In genomic region chr11:123260511-123261211, GRCh38 we compare ENCODE assay signal across 13 cellular contexts.
A peak's percentile ranks its signal among the peaks of the same experiment; 100 is the strongest.
DNase-seq lines count a peak whose midpoint lies in the region; ATAC-seq, FAIRE-seq and TF ChIP-seq lines count a peak whose summit lies in the region.
"Had no signal": no experiment of that assay in that cellular context is flagged by ENCODE, and none has a peak within 500 bp of the region (broad histone marks: within the 10 kb centered on the region; RNA-seq: fewer than 3 reads in every experiment).

No MANE protein-coding gene starts in this region.

- H3K4me3 ChIP-seq in ACC112 (ENCODE audit: low read depth, low read length) (no peak overlapping the region), Loucy (ENCODE audit: low read length, poor library complexity, severe bottlenecking) (no peak overlapping the region), adipocyte (ENCODE audit: low read length) (peak overlapping the region; percentile 77), mesendoderm (ENCODE audit: low read length) (no peak overlapping the region), esophagus squamous epithelium (no peak overlapping the region)
- H3K4me3 ChIP-seq: SJSA1 had no signal

- peaks cover 6% of the 10 kb centered on the region for H3K4me1 Mint-ChIP-seq in activated T-cell treated with anti-CD3 and anti-CD28 coated beads, Interleukin-2, amount 50 U/mL, for 4 hours (ENCODE audit: low read depth)

- no peak overlapping the region for H2BK5ac ChIP-seq in mesendoderm (ENCODE audit: low read length)

- TF ChIP-seq CTCF in Loucy (conservative IDR thresholded peaks at IDR 0.05; ENCODE audit: low read length) (no peak), esophagus squamous epithelium (IDR thresholded peaks at IDR 0.05) (no peak)

- no peak for TF ChIP-seq POLR2A in esophagus squamous epithelium (IDR thresholded peaks at IDR 0.05)

- FAIRE-seq in urothelium cell line (lab: Jason Lieb, UNC): no peak
- FAIRE-seq: H54 had no signal

- H3K27me3 ChIP-seq in ACC112 (ENCODE audit: insufficient read depth, low read length): no peaks in the 10 kb centered on the region
- H3K27me3 ChIP-seq in Loucy (ENCODE audit: insufficient read depth, low read length, poor library complexity, severe bottlenecking): no peaks in the 10 kb centered on the region
- no peaks in the 10 kb centered on the region for H3K27me3 ChIP-seq in adipocyte (replicated peaks; ENCODE audit: control insufficient read depth, insufficient read depth, low read length)
- H3K27me3 ChIP-seq in mesendoderm (ENCODE audit: insufficient read depth, low read length, poor library complexity): no peaks in the 10 kb centered on the region
- H3K27me3 ChIP-seq in esophagus squamous epithelium: peaks cover 0 to 49% (median 0%) of the 10 kb centered on the region in 4 donors
- H3K27me3 ChIP-seq: SJSA1 had no signal

- H3K79me2 ChIP-seq in ACC112 (ENCODE audit: control insufficient read depth, insufficient read depth, low read length, unreplicated experiment) (no peaks in the 10 kb centered on the region), Loucy (ENCODE audit: insufficient read depth, low read length) (no peaks in the 10 kb centered on the region), mesendoderm (ENCODE audit: control insufficient read depth, insufficient read depth, low read length) (no peaks in the 10 kb centered on the region)

- no peak overlapping the region for H2BK120ac ChIP-seq in mesendoderm (ENCODE audit: low read depth, low read length)

- H3K4ac ChIP-seq in mesendoderm (ENCODE audit: low read depth, low read length): no peak overlapping the region

- no peak overlapping the region for H2AK5ac ChIP-seq in mesendoderm (ENCODE audit: low read length)

- H3K18ac ChIP-seq in mesendoderm (ENCODE audit: low read length): no peak overlapping the region

- no peaks in the 10 kb centered on the region for H3K4me1 ChIP-seq in ACC112 (ENCODE audit: control insufficient read depth, insufficient read depth, low read length, unreplicated experiment)
- H3K4me1 ChIP-seq in Loucy (ENCODE audit: insufficient read depth, low read length, poor library complexity, severe bottlenecking): peaks cover 29% of the 10 kb centered on the region
- H3K4me1 ChIP-seq in adipocyte (ENCODE audit: control insufficient read depth, insufficient read depth, low read length): peaks cover 14% of the 10 kb centered on the region
- H3K4me1 ChIP-seq in mesendoderm (ENCODE audit: control insufficient read depth, low read depth, low read length): no peaks in the 10 kb centered on the region
- peaks cover 0 to 15% (median 0%) of the 10 kb centered on the region in 3 donors for H3K4me1 ChIP-seq in esophagus squamous epithelium
- H3K4me1 ChIP-seq: SJSA1 had no signal

- no peaks in the 10 kb centered on the region for H3K9me2 ChIP-seq in Loucy (replicated peaks; ENCODE audit: low read depth, low read length)

- peaks cover 5% of the 10 kb centered on the region for H3K9me3 Mint-ChIP-seq in activated T-cell treated with anti-CD3 and anti-CD28 coated beads, Interleukin-2, amount 50 U/mL, for 4 hours
- H3K9me3 Mint-ChIP-seq: mesothelial cell of epicardium; stimulated activated effector memory CD8-positive, alpha-beta T cell treated with anti-CD3 and anti-CD28 coated beads, Interleukin-12 subunit alpha, Interleukin-12 subunit beta, amount 100 ng/mL, for 72 hours had no signal

- H2BK15ac ChIP-seq in mesendoderm (replicated peaks; ENCODE audit: low read depth): no peak overlapping the region

- no peak overlapping the region for H4K5ac ChIP-seq in mesendoderm (ENCODE audit: low read length)

- H3K23ac ChIP-seq in mesendoderm (ENCODE audit: low read length): no peak overlapping the region

- H3K27me3 Mint-ChIP-seq in activated T-cell treated with anti-CD3 and anti-CD28 coated beads, Interleukin-2, amount 50 U/mL, for 4 hours (ENCODE audit: low read depth): peaks cover 25% of the 10 kb centered on the region

- H3K36me3 ChIP-seq in ACC112 (ENCODE audit: insufficient read depth, low read length): no peaks in the 10 kb centered on the region
- H3K36me3 ChIP-seq in Loucy (ENCODE audit: insufficient read depth, low read length): no peaks in the 10 kb centered on the region
- H3K36me3 ChIP-seq in adipocyte (ENCODE audit: control insufficient read depth, insufficient read depth, low read length, severe bottlenecking): no peaks in the 10 kb centered on the region
- no peaks in the 10 kb centered on the region for H3K36me3 ChIP-seq in mesendoderm (ENCODE audit: control insufficient read depth, insufficient read depth, low read length)
- no peaks in the 10 kb centered on the region for H3K36me3 ChIP-seq in esophagus squamous epithelium
- H3K36me3 ChIP-seq: SJSA1 had no signal

- no peaks in the 10 kb centered on the region for H3F3A ChIP-seq in Loucy (ENCODE audit: low read depth)

- no peak overlapping the region for H4K8ac ChIP-seq in mesendoderm (ENCODE audit: low read depth, low read length)

- intact Hi-C loops in esophagus squamous epithelium (cut with DNase I): no loop called here

- peak overlapping the region; percentile 87 for H3K56ac ChIP-seq in mesendoderm (ENCODE audit: low read length)

- no peaks in the 10 kb centered on the region for H4K20me1 ChIP-seq in Loucy (ENCODE audit: insufficient read depth, low read length, poor library complexity, severe bottlenecking)

- H3K4me2 ChIP-seq in Loucy (ENCODE audit: low read depth, low read length, poor library complexity, severe bottlenecking): no peak overlapping the region
- H3K4me2 ChIP-seq in mesendoderm (ENCODE audit: low read length): no peak overlapping the region

- H3K9me3 ChIP-seq in Loucy (ENCODE audit: insufficient read depth, low read depth, low read length) (peaks cover 7% of the 10 kb centered on the region; the same call in 1 of the 2 replicates), adipocyte (ENCODE audit: control insufficient read depth, low read length) (no peaks in the 10 kb centered on the region), esophagus squamous epithelium (peaks cover 0 to 5% (median 0%) of the 10 kb centered on the region in 3 donors)
- H3K9me3 ChIP-seq: SJSA1 had no signal

- H3K79me1 ChIP-seq in mesendoderm (ENCODE audit: low read length): no peaks in the 10 kb centered on the region

- no CpG with 5 or more reads among the region's 4 CpGs for WGBS in mesendoderm (ENCODE audit: extremely low coverage, insufficient coverage, low lambda C conversion rate)
- 53 to 66% methylated on average over 3 to 4 of the region's 4 CpGs for WGBS in esophagus squamous epithelium, 2 donors

- H3K27ac ChIP-seq in ACC112 (ENCODE audit: low read depth, low read length) (no peak overlapping the region), mesendoderm (ENCODE audit: low read depth, low read length) (no peak overlapping the region), esophagus squamous epithelium (no peak overlapping the region)
- H3K27ac ChIP-seq: SJSA1 had no signal

- H2AFZ ChIP-seq in ACC112 (ENCODE audit: low read length, unreplicated experiment) (peak overlapping the region; percentile 78), Loucy (ENCODE audit: low read length) (0 out of 2 replicates have a peak overlapping the region, but pooled peaks have one; percentile 38)

- no peak for ATAC-seq in HG03097 (IDR thresholded peaks at IDR 0.05; ENCODE audit: low FRiP score, unreplicated experiment)
- ATAC-seq in activated T-cell treated with anti-CD3 and anti-CD28 coated beads, Interleukin-2, amount 50 U/mL, for 4 hours: no peak

- DNase-seq in adipocyte (ENCODE audit: low read depth) (no peak), mesendoderm (peak; percentile 51), esophagus squamous epithelium (lab: John Stamatoyannopoulos, UW) (no peak), urothelium cell line (ENCODE audit: low spot score) (no peak)
- DNase-seq in activated T-cell treated with anti-CD3 and anti-CD28 coated beads, Interleukin-2, amount 50 U/mL, for 4 hours: no peak

- H3K36me3 Mint-ChIP-seq in activated T-cell treated with anti-CD3 and anti-CD28 coated beads, Interleukin-2, amount 50 U/mL, for 4 hours (ENCODE audit: insufficient read depth): no peaks in the 10 kb centered on the region
- H3K36me3 Mint-ChIP-seq: mesothelial cell of epicardium; stimulated activated effector memory CD8-positive, alpha-beta T cell treated with anti-CD3 and anti-CD28 coated beads, Interleukin-12 subunit alpha, Interleukin-12 subunit beta, amount 100 ng/mL, for 72 hours had no signal

- no peak overlapping the region for H3K4me3 Mint-ChIP-seq in activated T-cell treated with anti-CD3 and anti-CD28 coated beads, Interleukin-2, amount 50 U/mL, for 4 hours
- H3K4me3 Mint-ChIP-seq: CD4-positive, CD25-positive, alpha-beta regulatory T cell; stimulated activated effector memory CD8-positive, alpha-beta T cell treated with anti-CD3 and anti-CD28 coated beads, Interleukin-12 subunit alpha, Interleukin-12 subunit beta, amount 100 ng/mL, for 72 hours had no signal

- H3K9ac ChIP-seq in Loucy (ENCODE audit: low read depth, low read length, poor library complexity, severe bottlenecking) (no peak overlapping the region), adipocyte (ENCODE audit: low read length) (peak overlapping the region; percentile 79), mesendoderm (ENCODE audit: low read length) (no peak overlapping the region)
